In genomic region chr12:108567974-108568652, GRCh38 we compare ENCODE assay signal across 12 cellular contexts. TPM values are rescaled to one million over a fixed set of nuclear protein-coding genes. Genes with fewer than 3 reads are reported as not detected.
DNase-seq lines count a peak whose midpoint lies in the region; ATAC-seq, FAIRE-seq and TF ChIP-seq lines count a peak whose summit lies in the region.
"Had no signal": no experiment of that assay in that cellular context is flagged by ENCODE, and none has a peak within 500 bp of the region (broad histone marks: within the 10 kb centered on the region; RNA-seq: fewer than 3 reads in every experiment).

No MANE protein-coding gene starts in this region.

- H3K4me3 Mint-ChIP-seq in CD4-positive, alpha-beta T cell = peak overlapping the region; percentile 80
- no peak overlapping the region for H3K4me3 Mint-ChIP-seq in astrocyte (ENCODE audit: unreplicated experiment)

- H3K79me2 ChIP-seq in astrocyte (ENCODE audit: insufficient read depth, low read length) = peaks cover 14% of the 10 kb centered on the region

- H3K4me1 ChIP-seq in astrocyte (ENCODE audit: insufficient read depth, low read length) (peaks cover 12% of the 10 kb centered on the region), muscle layer of duodenum (ENCODE audit: control insufficient read depth in 1 of 2, insufficient read depth in 2 of 2, low read length in 2 of 2) (peaks cover 17 to 40% of the 10 kb centered on the region in 2 donors)

- no peak for TF ChIP-seq CTCF in CD4-positive, alpha-beta T cell (IDR thresholded peaks at IDR 0.05)
- TF ChIP-seq CTCF in astrocyte (IDR thresholded peaks at IDR 0.05; ENCODE audit: insufficient read depth, low read depth, low read length) (no peak), GM10266 (IDR thresholded peaks at IDR 0.05; ENCODE audit: control insufficient read depth, insufficient read depth, low read depth, missing control alignments) (no peak)

- H3K4me1 Mint-ChIP-seq in CD4-positive, alpha-beta T cell (ENCODE audit: low read depth) = peaks cover 86% of the 10 kb centered on the region
- H3K4me1 Mint-ChIP-seq in astrocyte (ENCODE audit: low read depth, unreplicated experiment) = peaks cover 25% of the 10 kb centered on the region

- peaks cover 7% of the 10 kb centered on the region for H4K20me1 ChIP-seq in astrocyte (ENCODE audit: insufficient read depth, low read length)

- no peaks in the 10 kb centered on the region for H3K9me3 Mint-ChIP-seq in CD4-positive, alpha-beta T cell
- no peaks in the 10 kb centered on the region for H3K9me3 Mint-ChIP-seq in astrocyte (ENCODE audit: unreplicated experiment)

- no peak overlapping the region for H3K4me3 ChIP-seq in astrocyte (ENCODE audit: insufficient read depth, low read depth, low read length)
- no peak overlapping the region for H3K4me3 ChIP-seq in muscle layer of duodenum (ENCODE audit: low read depth in 1 of 2, low read length in 2 of 2)
- H3K4me3 ChIP-seq: ascending aorta, heart left ventricle had no signal

- H3K9ac ChIP-seq in astrocyte (ENCODE audit: low read length) = no peak overlapping the region

- no peak overlapping the region for H2AFZ ChIP-seq in astrocyte (ENCODE audit: low read depth, low read length)

- H3K27ac Mint-ChIP-seq in CD4-positive, alpha-beta T cell = peak overlapping the region; percentile 90
- no peak overlapping the region for H3K27ac Mint-ChIP-seq in astrocyte (ENCODE audit: unreplicated experiment)

- H3K4me2 ChIP-seq in astrocyte (ENCODE audit: low read length) = no peak overlapping the region

- no peak for DNase-seq in CD4-positive, alpha-beta T cell
- DNase-seq in astrocyte (ENCODE audit: low read depth) = peak; percentile 68
- no peak for DNase-seq in dedifferentiated amniotic fluid mesenchymal stem cell (ENCODE audit: extremely low spot score)
- DNase-seq in GM10266 (ENCODE audit: extremely low spot score) = no peak
- no peak for DNase-seq in NCI-H82 treated with DMSO at 0.1 percent for 48 hours (lab: John Stamatoyannopoulos, UW; ENCODE audit: unreplicated experiment)
- DNase-seq: GDM1, NCI-H2227 treated with DMSO at 0.1 percent for 48 hours had no signal

- H3K27me3 ChIP-seq in CD4-positive, alpha-beta T cell (ENCODE audit: control insufficient read depth, insufficient read depth, low read length) = no peaks in the 10 kb centered on the region
- H3K27me3 ChIP-seq in astrocyte (ENCODE audit: insufficient read depth, low read length) (no peaks in the 10 kb centered on the region), muscle layer of duodenum (ENCODE audit: low read depth, low read length) (no peaks in the 10 kb centered on the region)
- H3K27me3 ChIP-seq: ascending aorta, heart left ventricle had no signal

- no peak for ATAC-seq in CD4-positive, alpha-beta T cell (ENCODE audit: poor library complexity)
- ATAC-seq in HG03108 (IDR thresholded peaks at IDR 0.05; ENCODE audit: unreplicated experiment) (peak; percentile 20), GM21423 (IDR thresholded peaks at IDR 0.05; ENCODE audit: unreplicated experiment) (no peak)
- ATAC-seq: heart left ventricle had no signal

- intact Hi-C loops in CD4-positive, alpha-beta T cell (cut with DNase I, micrococcal nuclease) = loop anchor here in 1 of 2 experiments (5.0 kb wide), 1 partner anchor 384 kb away; no protein-coding TSS in a partner anchor

- CTCF ChIA-PET in CD4-positive, alpha-beta T cell (lab: Charles Lee) = interaction anchor here (0.9 to 9.8 kb wide), 5 partner anchors 49 to 236 kb away, joined by 3 to 102 read pairs (median 10); partner anchors contain the start of gene SELPLG

- H3K27me3 Mint-ChIP-seq in CD4-positive, alpha-beta T cell = no peaks in the 10 kb centered on the region
- no peaks in the 10 kb centered on the region for H3K27me3 Mint-ChIP-seq in astrocyte (ENCODE audit: low read depth, unreplicated experiment)

- POLR2A ChIA-PET in CD4-positive, alpha-beta T cell (lab: Charles Lee) = interaction anchor here (0.8 to 4.3 kb wide), 12 partner anchors 7 to 289 kb away, joined by 3 to 43 read pairs (median 4); partner anchors contain the start of genes SELPLG and SSH1

- H3K27ac ChIP-seq in CD4-positive, alpha-beta T cell (ENCODE audit: low read depth, low read length) = peak overlapping the region; percentile 75
- no peak overlapping the region for H3K27ac ChIP-seq in astrocyte (ENCODE audit: low read depth, low read length)
- peak overlapping the region; percentile 76 for H3K27ac ChIP-seq in muscle layer of duodenum (ENCODE audit: low read length)
- H3K27ac ChIP-seq: ascending aorta had no signal

- H3K36me3 Mint-ChIP-seq in CD4-positive, alpha-beta T cell (ENCODE audit: low read depth) = peaks cover 66% of the 10 kb centered on the region
- peaks cover 3% of the 10 kb centered on the region for H3K36me3 Mint-ChIP-seq in astrocyte (ENCODE audit: low read depth, unreplicated experiment)

- no peak for FAIRE-seq in astrocyte (lab: Jason Lieb, UNC)

- H3K36me3 ChIP-seq in astrocyte (ENCODE audit: insufficient read depth, low read length) (peaks cover 45% of the 10 kb centered on the region), muscle layer of duodenum (ENCODE audit: control insufficient read depth in 1 of 2, insufficient read depth in 2 of 2, low read length in 2 of 2) (peaks cover 52 to 58% of the 10 kb centered on the region in 2 donors)

- H3K9me3 ChIP-seq in CD4-positive, alpha-beta T cell (ENCODE audit: control insufficient read depth, low read length) = no peaks in the 10 kb centered on the region
- H3K9me3 ChIP-seq in astrocyte (ENCODE audit: insufficient read depth, low read depth, low read length) (no peaks in the 10 kb centered on the region), muscle layer of duodenum (ENCODE audit: control insufficient read depth in 1 of 2, low read length in 2 of 2) (no peaks in the 10 kb centered on the region)
- H3K9me3 ChIP-seq: ascending aorta, heart left ventricle had no signal

RNA-seq across cellular contexts. Expression of gene ISCU, which starts 5.7 kb away (rescaled TPM):
- 100 to 1,000 TPM; 269 to 270 TPM for total RNA-seq in CD4-positive, alpha-beta T cell
- total RNA-seq in astrocyte = 121 and 124 TPM in 2 replicates

RNA-seq across cellular contexts. Expression of gene SART3, which starts 7.1 kb away (rescaled TPM):
- total RNA-seq in CD4-positive, alpha-beta T cell = 100 to 1,000 TPM in 1 of 2 experiments, 10 to 100 TPM in 1; 95.1 to 104 TPM
- 39.9 and 48.4 TPM in 2 replicates for total RNA-seq in astrocyte

RNA-seq across cellular contexts. Expression of gene TMEM119, which starts 29.8 kb away (rescaled TPM):
- total RNA-seq in CD4-positive, alpha-beta T cell = 1 to 10 TPM; 2.1 to 2.6 TPM
- 0.91 and 1.8 TPM in 2 replicates for total RNA-seq in astrocyte

RNA-seq across cellular contexts. Expression of gene FICD, which starts 53.0 kb away (rescaled TPM):
- 1 to 10 TPM; 2.7 to 3.2 TPM for total RNA-seq in CD4-positive, alpha-beta T cell
- 3.5 and 4.7 TPM in 2 replicates for total RNA-seq in astrocyte
